Comparison of ENCODE assay signal across 1 cellular context in the genomic region with DNA sequence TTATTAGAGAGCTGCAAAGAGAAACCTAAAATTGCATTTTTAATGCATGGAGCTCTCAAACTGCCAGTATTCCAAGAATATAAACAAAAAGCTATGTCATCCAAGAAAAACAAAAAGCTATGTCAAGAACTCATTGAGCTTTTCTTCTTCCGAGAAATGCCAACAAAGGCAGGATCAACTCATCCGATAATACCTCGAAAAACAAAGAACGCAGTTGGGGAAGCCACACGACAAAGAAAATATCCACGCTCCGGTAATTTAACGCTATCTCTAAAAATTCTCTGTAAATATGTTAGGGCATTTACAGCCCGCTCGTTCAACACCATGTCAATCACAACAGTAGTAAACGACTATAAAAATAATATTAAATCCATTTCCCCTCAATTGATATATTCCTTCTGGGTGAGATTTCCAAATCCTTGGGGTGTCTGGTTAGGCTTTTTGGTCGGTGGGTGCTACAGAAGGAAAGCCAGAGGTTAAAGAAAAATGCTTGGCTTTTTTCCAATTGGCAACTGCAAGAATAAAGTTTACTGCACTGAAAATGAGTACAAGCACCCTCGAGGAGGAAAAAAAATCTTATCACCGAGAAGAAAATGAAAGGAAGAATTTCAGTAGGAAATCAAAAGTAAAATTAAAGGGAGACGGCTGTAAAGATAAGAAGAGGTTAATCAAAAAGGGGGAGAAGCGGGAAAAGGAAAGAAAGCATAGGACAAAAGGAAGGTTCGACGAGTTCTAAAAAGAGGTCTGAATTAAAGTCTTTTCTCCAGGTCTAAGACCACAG.
TF ChIP-seq lines count a peak whose summit lies in the region.

No MANE protein-coding gene starts in this region.

TF ChIP-seq in HepG2, 621 proteins besides CTCF, POLR2A, EP300 and RAD21 (continues in another document):
- TF ChIP-seq JARID2 (CRISPR knock-in tag; IDR thresholded peaks at IDR 0.05; ENCODE audit: insufficient replicate concordance) (no peak), ZNF160 (CRISPR knock-in tag; IDR thresholded peaks at IDR 0.05) (no peak), RBM39 (IDR thresholded peaks at IDR 0.05; ENCODE audit: low read depth, low read length, poor library complexity, severe bottlenecking) (no peak), RELA (CRISPR knock-in tag; IDR thresholded peaks at IDR 0.05) (no peak), ZBTB1 (CRISPR knock-in tag; IDR thresholded peaks at IDR 0.05; ENCODE audit: borderline replicate concordance) (no peak), CBX2 (IDR thresholded peaks at IDR 0.05; ENCODE audit: low read depth, low read length) (no peak), CBX2 (CRISPR knock-in tag; IDR thresholded peaks at IDR 0.05; ENCODE audit: low read depth) (no peak), TRIM22 (IDR thresholded peaks at IDR 0.05) (no peak), SYNCRIP (IDR thresholded peaks at IDR 0.05; ENCODE audit: insufficient read depth, low read depth, low read length) (no peak), KLF12 (CRISPR knock-in tag; IDR thresholded peaks at IDR 0.05; ENCODE audit: borderline replicate concordance) (no peak), GATAD1 (CRISPR knock-in tag; IDR thresholded peaks at IDR 0.05) (no peak), U2AF1 (optimal IDR thresholded peaks at IDR 0.05; ENCODE audit: low read depth, low read length) (no peak), SOX13 (IDR thresholded peaks at IDR 0.05) (no peak), SOX13 (CRISPR knock-in tag; conservative IDR thresholded peaks at IDR 0.05 in 1 of 2, IDR thresholded peaks at IDR 0.05 in 1 of 2) (0 out of 4 replicates have a peak, but pooled peaks of 1 of the 2 experiments have one; percentile 36), FOXK2 (IDR thresholded peaks at IDR 0.05) (0 out of 2 replicates have a peak, but pooled peaks have one; percentile 23), ZFP82 (CRISPR knock-in tag; IDR thresholded peaks at IDR 0.05; ENCODE audit: borderline replicate concordance) (peak; percentile 76; the same call in 1 of the 2 replicates), ZC3H4 (CRISPR knock-in tag; IDR thresholded peaks at IDR 0.05; ENCODE audit: borderline replicate concordance) (no peak), ZNF749 (CRISPR knock-in tag; IDR thresholded peaks at IDR 0.05; ENCODE audit: borderline replicate concordance) (no peak), ZSCAN5A (CRISPR knock-in tag; IDR thresholded peaks at IDR 0.05; ENCODE audit: borderline replicate concordance) (no peak), ZNF709 (CRISPR knock-in tag; IDR thresholded peaks at IDR 0.05) (no peak), XBP1 (CRISPR knock-in tag; IDR thresholded peaks at IDR 0.05) (no peak), ZFAT (CRISPR knock-in tag; conservative IDR thresholded peaks at IDR 0.05) (0 out of 2 replicates have a peak, but pooled peaks have one; percentile 75), KDM5B (CRISPR knock-in tag; IDR thresholded peaks at IDR 0.05; ENCODE audit: borderline replicate concordance) (no peak), NFIC (IDR thresholded peaks at IDR 0.05; ENCODE audit: low read length) (peak; percentile 10; the same call in 1 of the 2 replicates), ZNF781 (CRISPR knock-in tag; IDR thresholded peaks at IDR 0.05; ENCODE audit: borderline replicate concordance, not compliant biosample characterization) (no peak), ZFP90 (CRISPR knock-in tag; IDR thresholded peaks at IDR 0.05; ENCODE audit: borderline replicate concordance) (0 out of 2 replicates have a peak, but pooled peaks have one; percentile 72), NCOR1 (IDR thresholded peaks at IDR 0.05; ENCODE audit: borderline replicate concordance, low read length) (peak; percentile 41; the same call in 1 of the 2 replicates), IKZF4 (CRISPR knock-in tag; IDR thresholded peaks at IDR 0.05; ENCODE audit: borderline replicate concordance, low read depth, not compliant biosample characterization) (no peak), ZSCAN20 (CRISPR knock-in tag; IDR thresholded peaks at IDR 0.05; ENCODE audit: borderline replicate concordance) (peak; percentile 11; the same call in 1 of the 2 replicates), ZNF678 (CRISPR knock-in tag; IDR thresholded peaks at IDR 0.05) (no peak), ZKSCAN5 (CRISPR knock-in tag; IDR thresholded peaks at IDR 0.05) (no peak), ATF5 (CRISPR knock-in tag; IDR thresholded peaks at IDR 0.05; ENCODE audit: low read depth) (no peak), ARID2 (CRISPR knock-in tag; IDR thresholded peaks at IDR 0.05; ENCODE audit: borderline replicate concordance) (no peak), TEAD3 (CRISPR knock-in tag; optimal IDR thresholded peaks at IDR 0.05; ENCODE audit: borderline replicate concordance) (no peak), TP53 (CRISPR knock-in tag; conservative IDR thresholded peaks at IDR 0.05) (no peak), CBFB (CRISPR knock-in tag; IDR thresholded peaks at IDR 0.05) (no peak), NR2F1 (CRISPR knock-in tag; IDR thresholded peaks at IDR 0.05) (no peak), SIX4 (CRISPR knock-in tag; IDR thresholded peaks at IDR 0.05) (no peak), SETDB1 (CRISPR knock-in tag; IDR thresholded peaks at IDR 0.05; ENCODE audit: borderline replicate concordance) (no peak), IRF2 (CRISPR knock-in tag; IDR thresholded peaks at IDR 0.05) (no peak), ETV6 (CRISPR knock-in tag; conservative IDR thresholded peaks at IDR 0.05) (no peak), ZNF577 (CRISPR knock-in tag; IDR thresholded peaks at IDR 0.05; ENCODE audit: borderline replicate concordance, low read depth) (0 out of 2 replicates have a peak, but pooled peaks have one; percentile 1), ISL2 (CRISPR knock-in tag; IDR thresholded peaks at IDR 0.05) (no peak), MTF1 (CRISPR knock-in tag; IDR thresholded peaks at IDR 0.05) (no peak), ZSCAN29 (CRISPR knock-in tag; conservative IDR thresholded peaks at IDR 0.05) (0 out of 2 replicates have a peak, but pooled peaks have one; percentile 10), NCOA1 (CRISPR knock-in tag; IDR thresholded peaks at IDR 0.05) (no peak), KLF16 (CRISPR knock-in tag; IDR thresholded peaks at IDR 0.05) (no peak), MTA3 (CRISPR knock-in tag; IDR thresholded peaks at IDR 0.05) (no peak), ZNF124 (CRISPR knock-in tag; IDR thresholded peaks at IDR 0.05) (no peak)
- TF ChIP-seq, protein P1, sequence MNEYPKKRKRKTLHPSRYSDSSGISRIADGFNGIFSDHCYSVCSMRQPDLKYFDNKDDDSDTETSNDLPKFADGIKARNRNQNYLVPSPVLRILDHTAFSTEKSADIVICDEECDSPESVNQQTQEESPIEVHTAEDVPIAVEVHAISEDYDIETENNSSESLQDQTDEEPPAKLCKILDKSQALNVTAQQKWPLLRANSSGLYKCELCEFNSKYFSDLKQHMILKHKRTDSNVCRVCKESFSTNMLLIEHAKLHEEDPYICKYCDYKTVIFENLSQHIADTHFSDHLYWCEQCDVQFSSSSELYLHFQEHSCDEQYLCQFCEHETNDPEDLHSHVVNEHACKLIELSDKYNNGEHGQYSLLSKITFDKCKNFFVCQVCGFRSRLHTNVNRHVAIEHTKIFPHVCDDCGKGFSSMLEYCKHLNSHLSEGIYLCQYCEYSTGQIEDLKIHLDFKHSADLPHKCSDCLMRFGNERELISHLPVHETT (CRISPR knock-in tag; conservative IDR thresholded peaks at IDR 0.05): no peak; the same call in 1 of the 2 replicates
- TF ChIP-seq, protein P2, sequence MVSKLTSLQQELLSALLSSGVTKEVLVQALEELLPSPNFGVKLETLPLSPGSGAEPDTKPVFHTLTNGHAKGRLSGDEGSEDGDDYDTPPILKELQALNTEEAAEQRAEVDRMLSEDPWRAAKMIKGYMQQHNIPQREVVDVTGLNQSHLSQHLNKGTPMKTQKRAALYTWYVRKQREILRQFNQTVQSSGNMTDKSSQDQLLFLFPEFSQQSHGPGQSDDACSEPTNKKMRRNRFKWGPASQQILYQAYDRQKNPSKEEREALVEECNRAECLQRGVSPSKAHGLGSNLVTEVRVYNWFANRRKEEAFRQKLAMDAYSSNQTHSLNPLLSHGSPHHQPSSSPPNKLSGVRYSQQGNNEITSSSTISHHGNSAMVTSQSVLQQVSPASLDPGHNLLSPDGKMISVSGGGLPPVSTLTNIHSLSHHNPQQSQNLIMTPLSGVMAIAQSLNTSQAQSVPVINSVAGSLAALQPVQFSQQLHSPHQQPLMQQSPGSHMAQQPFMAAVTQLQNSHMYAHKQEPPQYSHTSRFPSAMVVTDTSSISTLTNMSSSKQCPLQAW (CRISPR knock-in tag; IDR thresholded peaks at IDR 0.05): no peak
- TF ChIP-seq, protein P3, sequence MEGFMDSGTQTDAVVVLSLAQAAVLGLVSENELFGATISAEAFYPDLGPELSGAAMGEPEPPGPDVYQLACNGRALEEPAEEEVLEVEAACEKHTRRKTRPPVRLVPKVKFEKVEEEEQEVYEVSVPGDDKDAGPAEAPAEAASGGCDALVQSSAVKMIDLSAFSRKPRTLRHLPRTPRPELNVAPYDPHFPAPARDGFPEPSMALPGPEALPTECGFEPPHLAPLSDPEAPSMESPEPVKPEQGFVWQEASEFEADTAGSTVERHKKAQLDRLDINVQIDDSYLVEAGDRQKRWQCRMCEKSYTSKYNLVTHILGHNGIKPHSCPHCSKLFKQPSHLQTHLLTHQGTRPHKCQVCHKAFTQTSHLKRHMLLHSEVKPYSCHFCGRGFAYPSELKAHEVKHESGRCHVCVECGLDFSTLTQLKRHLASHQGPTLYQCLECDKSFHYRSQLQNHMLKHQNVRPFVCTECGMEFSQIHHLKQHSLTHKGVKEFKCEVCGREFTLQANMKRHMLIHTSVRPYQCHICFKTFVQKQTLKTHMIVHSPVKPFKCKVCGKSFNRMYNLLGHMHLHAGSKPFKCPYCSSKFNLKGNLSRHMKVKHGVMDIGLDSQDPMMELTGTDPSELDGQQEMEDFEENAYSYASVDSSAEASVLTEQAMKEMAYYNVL (CRISPR knock-in tag; IDR thresholded peaks at IDR 0.05; ENCODE audit: borderline replicate concordance): no peak
- TF ChIP-seq, protein P4, sequence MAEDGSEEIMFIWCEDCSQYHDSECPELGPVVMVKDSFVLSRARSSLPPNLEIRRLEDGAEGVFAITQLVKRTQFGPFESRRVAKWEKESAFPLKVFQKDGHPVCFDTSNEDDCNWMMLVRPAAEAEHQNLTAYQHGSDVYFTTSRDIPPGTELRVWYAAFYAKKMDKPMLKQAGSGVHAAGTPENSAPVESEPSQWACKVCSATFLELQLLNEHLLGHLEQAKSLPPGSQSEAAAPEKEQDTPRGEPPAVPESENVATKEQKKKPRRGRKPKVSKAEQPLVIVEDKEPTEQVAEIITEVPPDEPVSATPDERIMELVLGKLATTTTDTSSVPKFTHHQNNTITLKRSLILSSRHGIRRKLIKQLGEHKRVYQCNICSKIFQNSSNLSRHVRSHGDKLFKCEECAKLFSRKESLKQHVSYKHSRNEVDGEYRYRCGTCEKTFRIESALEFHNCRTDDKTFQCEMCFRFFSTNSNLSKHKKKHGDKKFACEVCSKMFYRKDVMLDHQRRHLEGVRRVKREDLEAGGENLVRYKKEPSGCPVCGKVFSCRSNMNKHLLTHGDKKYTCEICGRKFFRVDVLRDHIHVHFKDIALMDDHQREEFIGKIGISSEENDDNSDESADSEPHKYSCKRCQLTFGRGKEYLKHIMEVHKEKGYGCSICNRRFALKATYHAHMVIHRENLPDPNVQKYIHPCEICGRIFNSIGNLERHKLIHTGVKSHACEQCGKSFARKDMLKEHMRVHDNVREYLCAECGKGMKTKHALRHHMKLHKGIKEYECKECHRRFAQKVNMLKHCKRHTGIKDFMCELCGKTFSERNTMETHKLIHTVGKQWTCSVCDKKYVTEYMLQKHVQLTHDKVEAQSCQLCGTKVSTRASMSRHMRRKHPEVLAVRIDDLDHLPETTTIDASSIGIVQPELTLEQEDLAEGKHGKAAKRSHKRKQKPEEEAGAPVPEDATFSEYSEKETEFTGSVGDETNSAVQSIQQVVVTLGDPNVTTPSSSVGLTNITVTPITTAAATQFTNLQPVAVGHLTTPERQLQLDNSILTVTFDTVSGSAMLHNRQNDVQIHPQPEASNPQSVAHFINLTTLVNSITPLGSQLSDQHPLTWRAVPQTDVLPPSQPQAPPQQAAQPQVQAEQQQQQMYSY (CRISPR knock-in tag; IDR thresholded peaks at IDR 0.05): 0 out of 2 replicates have a peak, but pooled peaks have one; percentile 10
- TF ChIP-seq, protein P5, sequence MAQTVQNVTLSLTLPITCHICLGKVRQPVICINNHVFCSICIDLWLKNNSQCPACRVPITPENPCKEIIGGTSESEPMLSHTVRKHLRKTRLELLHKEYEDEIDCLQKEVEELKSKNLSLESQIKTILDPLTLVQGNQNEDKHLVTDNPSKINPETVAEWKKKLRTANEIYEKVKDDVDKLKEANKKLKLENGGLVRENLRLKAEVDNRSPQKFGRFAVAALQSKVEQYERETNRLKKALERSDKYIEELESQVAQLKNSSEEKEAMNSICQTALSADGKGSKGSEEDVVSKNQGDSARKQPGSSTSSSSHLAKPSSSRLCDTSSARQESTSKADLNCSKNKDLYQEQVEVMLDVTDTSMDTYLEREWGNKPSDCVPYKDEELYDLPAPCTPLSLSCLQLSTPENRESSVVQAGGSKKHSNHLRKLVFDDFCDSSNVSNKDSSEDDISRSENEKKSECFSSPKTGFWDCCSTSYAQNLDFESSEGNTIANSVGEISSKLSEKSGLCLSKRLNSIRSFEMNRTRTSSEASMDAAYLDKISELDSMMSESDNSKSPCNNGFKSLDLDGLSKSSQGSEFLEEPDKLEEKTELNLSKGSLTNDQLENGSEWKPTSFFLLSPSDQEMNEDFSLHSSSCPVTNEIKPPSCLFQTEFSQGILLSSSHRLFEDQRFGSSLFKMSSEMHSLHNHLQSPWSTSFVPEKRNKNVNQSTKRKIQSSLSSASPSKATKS (CRISPR knock-in tag; IDR thresholded peaks at IDR 0.05): 0 out of 2 replicates have a peak, but pooled peaks have one; percentile 17
